ENCODE assay signal across 10 cellular contexts in genomic region chr6:4320860-4321259, GRCh38.
DNase-seq lines count a peak whose midpoint lies in the region; ATAC-seq and TF ChIP-seq lines count a peak whose summit lies in the region.
"Had no signal": no experiment of that assay in that cellular context is flagged by ENCODE, and none has a peak within 500 bp of the region (broad histone marks: within the 10 kb centered on the region; RNA-seq: fewer than 3 reads in every experiment).

No MANE protein-coding gene starts in this region.

- no peaks in the 10 kb centered on the region for H3K79me2 ChIP-seq in MM.1S (ENCODE audit: low read length)

- no peak overlapping the region for H2AFZ ChIP-seq in MM.1S (ENCODE audit: low read length)

- no peaks in the 10 kb centered on the region for H3K9me3 ChIP-seq in heart right ventricle
- H3K9me3 ChIP-seq in adipocyte (ENCODE audit: control insufficient read depth, low read length): no peaks in the 10 kb centered on the region
- no peaks in the 10 kb centered on the region for H3K9me3 ChIP-seq in esophagus muscularis mucosa
- no peaks in the 10 kb centered on the region for H3K9me3 ChIP-seq in MM.1S (replicated peaks; ENCODE audit: insufficient read depth, low read length)

- ATAC-seq in heart right ventricle (peak in 1 of 8 donors; percentile 36), left ventricle myocardium superior (no peak), sciatic nerve (no peak)

- intact Hi-C loops in heart right ventricle (cut with DNase I): loop anchor here in 1 of 10 donors (2.0 kb wide), 1 partner anchor 30 kb away; no protein-coding TSS in a partner anchor
- intact Hi-C loops in left ventricle myocardium superior (cut with micrococcal nuclease): no loop called here
- intact Hi-C loops in sciatic nerve (cut with DNase I): no loop called here
- intact Hi-C loops in esophagus muscularis mucosa (cut with DNase I): no loop called here

- H3K36me3 ChIP-seq in heart right ventricle: no peaks in the 10 kb centered on the region
- no peaks in the 10 kb centered on the region for H3K36me3 ChIP-seq in adipocyte (ENCODE audit: control insufficient read depth, insufficient read depth, low read length, severe bottlenecking)
- no peaks in the 10 kb centered on the region for H3K36me3 ChIP-seq in esophagus muscularis mucosa
- H3K36me3 ChIP-seq in MM.1S (replicated peaks; ENCODE audit: insufficient read depth, low read length): no peaks in the 10 kb centered on the region

- H3K4me2 ChIP-seq in MM.1S (ENCODE audit: low read depth, low read length): no peak overlapping the region

- H3K9ac ChIP-seq in adipocyte (ENCODE audit: low read length): peak overlapping the region; percentile 49
- H3K9ac ChIP-seq in MM.1S (ENCODE audit: low read length): no peak overlapping the region

- WGBS in heart right ventricle, 2 donors: 8 to 32% methylated on average over 1 of the region's 1 CpG
- 19% methylated on average over 1 of the region's 1 CpG for WGBS in esophagus muscularis mucosa

- TF ChIP-seq CTCF in heart right ventricle (IDR thresholded peaks at IDR 0.05) (no peak), esophagus muscularis mucosa (IDR thresholded peaks at IDR 0.05) (no peak), MM.1S (IDR thresholded peaks at IDR 0.05; ENCODE audit: low read length) (no peak)

- H3K27me3 ChIP-seq in heart right ventricle (no peaks in the 10 kb centered on the region), adipocyte (replicated peaks; ENCODE audit: control insufficient read depth, insufficient read depth, low read length) (no peaks in the 10 kb centered on the region), esophagus muscularis mucosa (no peaks in the 10 kb centered on the region), MM.1S (replicated peaks; ENCODE audit: insufficient read depth, low read length) (no peaks in the 10 kb centered on the region)

- H4K20me1 ChIP-seq in MM.1S (ENCODE audit: insufficient read depth, low read length): no peaks in the 10 kb centered on the region

- peak overlapping the region in 7 of 10 donors; percentile 3 to 78 (median 54) for H3K27ac ChIP-seq in heart right ventricle
- H3K27ac ChIP-seq in esophagus muscularis mucosa (replicated peaks in 1 of 4): peak overlapping the region in 2 of 4 donors; percentile 30 to 45
- H3K27ac ChIP-seq in MM.1S (ENCODE audit: low read length): no peak overlapping the region

- no peaks in the 10 kb centered on the region for H3F3A ChIP-seq in MM.1S (ENCODE audit: insufficient read depth, low read length)

- no peak for TF ChIP-seq EP300 in esophagus muscularis mucosa (IDR thresholded peaks at IDR 0.05)

- peaks cover 11 to 67% (median 51%) of the 10 kb centered on the region in 9 donors for H3K4me1 ChIP-seq in heart right ventricle
- H3K4me1 ChIP-seq in adipocyte (ENCODE audit: control insufficient read depth, insufficient read depth, low read length): peaks cover 57% of the 10 kb centered on the region
- H3K4me1 ChIP-seq in esophagus muscularis mucosa: peaks cover 29 to 39% (median 34%) of the 10 kb centered on the region in 4 donors
- H3K4me1 ChIP-seq in MM.1S (ENCODE audit: low read length): no peaks in the 10 kb centered on the region

- DNase-seq in heart right ventricle (no peak), left ventricle myocardium superior (no peak), adipocyte (ENCODE audit: low read depth) (peak; percentile 82), kidney glomerular epithelial cell (lab: John Stamatoyannopoulos, UW) (peak; percentile 90), sciatic nerve (ENCODE audit: low spot score) (no peak), esophagus muscularis mucosa (ENCODE audit: extremely low spot score) (no peak), MM.1S (no peak)
- no peak for DNase-seq in activated T-cell treated with anti-CD3 and anti-CD28 coated beads, Interleukin-2, amount 50 U/mL, for 48 hours
- DNase-seq: NCI-H345; stimulated activated CD4-positive, alpha-beta T cell treated with anti-CD3 and anti-CD28 coated beads, Interleukin-2, amount 100 ng/mL, for 48 hours had no signal

- H3K9me2 ChIP-seq in MM.1S (replicated peaks; ENCODE audit: insufficient read depth, low read length): no peaks in the 10 kb centered on the region

- no peak for TF ChIP-seq POLR2A in esophagus muscularis mucosa (IDR thresholded peaks at IDR 0.05; ENCODE audit: low read depth)

- no peak overlapping the region for H3K4me3 ChIP-seq in heart right ventricle
- no peak overlapping the region for H3K4me3 ChIP-seq in adipocyte (ENCODE audit: low read length)
- no peak overlapping the region for H3K4me3 ChIP-seq in esophagus muscularis mucosa
- H3K4me3 ChIP-seq in MM.1S (ENCODE audit: low read length): no peak overlapping the region

Comparison
In these comparisons a context has a peak if more than half of its experiments do, and no peak if none do; other contexts are left out.
1. DNase-seq: peak in adipocyte (single experiment) and kidney glomerular epithelial cell (single experiment); none in heart right ventricle (0 of 2), left ventricle myocardium superior (single experiment), sciatic nerve (single experiment), esophagus muscularis mucosa (single experiment), MM.1S (single experiment) and activated T-cell treated with anti-CD3 and anti-CD28 coated beads, Interleukin-2, amount 50 U/mL, for 48 hours (0 of 2).